ENCODE assay signal across 8 cellular contexts in genomic region chr12:43378448-43378847, GRCh38.
"Had no signal": no experiment of that assay in that cellular context is flagged by ENCODE, and none has a peak within 500 bp of the region (broad histone marks: within the 10 kb centered on the region; RNA-seq: fewer than 3 reads in every experiment).

No MANE protein-coding gene starts in this region.

- DNase-seq: GDM1, GF-D8 had no signal

- FAIRE-seq: G401.6, GM12878, GM12891, GM12892, GM18507, GM19239 had no signal

- ATAC-seq: GM12878 had no signal

- H3K4me3 ChIP-seq: GM12878 had no signal
